Comparison of ENCODE assay signal across 1 cellular context in genomic region chr2:143451622-143452021, GRCh38.
TF ChIP-seq lines count a peak whose summit lies in the region.

No MANE protein-coding gene starts in this region.

TF ChIP-seq in GM23338, 12 proteins besides CTCF, POLR2A, EP300 and RAD21 (continued from another document):
- TF ChIP-seq ZNF462 (CRISPR knock-in tag; IDR thresholded peaks at IDR 0.05) (no peak), CREB1 (CRISPR knock-in tag; IDR thresholded peaks at IDR 0.05; ENCODE audit: low read depth) (no peak), STAT1 (IDR thresholded peaks at IDR 0.05; ENCODE audit: unreplicated experiment) (no peak), EZH2phosphoT487 (IDR thresholded peaks at IDR 0.05; ENCODE audit: unreplicated experiment) (no peak), POLR2AphosphoS5 (IDR thresholded peaks at IDR 0.05; ENCODE audit: low read depth) (no peak)
- TF ChIP-seq, protein P1, sequence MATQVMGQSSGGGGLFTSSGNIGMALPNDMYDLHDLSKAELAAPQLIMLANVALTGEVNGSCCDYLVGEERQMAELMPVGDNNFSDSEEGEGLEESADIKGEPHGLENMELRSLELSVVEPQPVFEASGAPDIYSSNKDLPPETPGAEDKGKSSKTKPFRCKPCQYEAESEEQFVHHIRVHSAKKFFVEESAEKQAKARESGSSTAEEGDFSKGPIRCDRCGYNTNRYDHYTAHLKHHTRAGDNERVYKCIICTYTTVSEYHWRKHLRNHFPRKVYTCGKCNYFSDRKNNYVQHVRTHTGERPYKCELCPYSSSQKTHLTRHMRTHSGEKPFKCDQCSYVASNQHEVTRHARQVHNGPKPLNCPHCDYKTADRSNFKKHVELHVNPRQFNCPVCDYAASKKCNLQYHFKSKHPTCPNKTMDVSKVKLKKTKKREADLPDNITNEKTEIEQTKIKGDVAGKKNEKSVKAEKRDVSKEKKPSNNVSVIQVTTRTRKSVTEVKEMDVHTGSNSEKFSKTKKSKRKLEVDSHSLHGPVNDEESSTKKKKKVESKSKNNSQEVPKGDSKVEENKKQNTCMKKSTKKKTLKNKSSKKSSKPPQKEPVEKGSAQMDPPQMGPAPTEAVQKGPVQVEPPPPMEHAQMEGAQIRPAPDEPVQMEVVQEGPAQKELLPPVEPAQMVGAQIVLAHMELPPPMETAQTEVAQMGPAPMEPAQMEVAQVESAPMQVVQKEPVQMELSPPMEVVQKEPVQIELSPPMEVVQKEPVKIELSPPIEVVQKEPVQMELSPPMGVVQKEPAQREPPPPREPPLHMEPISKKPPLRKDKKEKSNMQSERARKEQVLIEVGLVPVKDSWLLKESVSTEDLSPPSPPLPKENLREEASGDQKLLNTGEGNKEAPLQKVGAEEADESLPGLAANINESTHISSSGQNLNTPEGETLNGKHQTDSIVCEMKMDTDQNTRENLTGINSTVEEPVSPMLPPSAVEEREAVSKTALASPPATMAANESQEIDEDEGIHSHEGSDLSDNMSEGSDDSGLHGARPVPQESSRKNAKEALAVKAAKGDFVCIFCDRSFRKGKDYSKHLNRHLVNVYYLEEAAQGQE (IDR thresholded peaks at IDR 0.05; ENCODE audit: unreplicated experiment), result no peak
